Comparison of ENCODE assay signal across 18 cellular contexts in genomic region chr14:99530407-99530806, GRCh38. TPM values are rescaled to one million over a fixed set of nuclear protein-coding genes. Genes with fewer than 3 reads are reported as not detected.
DNase-seq lines count a peak whose midpoint lies in the region; ATAC-seq, FAIRE-seq and TF ChIP-seq lines count a peak whose summit lies in the region.
"Had no signal": no experiment of that assay in that cellular context is flagged by ENCODE, and none has a peak within 500 bp of the region (broad histone marks: within the 10 kb centered on the region; RNA-seq: fewer than 3 reads in every experiment).

No MANE protein-coding gene starts in this region.

- BruUV-seq in endothelial cell of umbilical vein (replicated peaks; lab: Mats Ljungman, UMichigan) = TSS peak; percentile 62

- POLR2A ChIA-PET in SK-N-SH (lab: Yijun Ruan, JAX) = no interaction called here
- POLR2A ChIA-PET in endothelial cell of umbilical vein (lab: Charles Lee) = no interaction called here

- intact Hi-C loops in endothelial cell of umbilical vein (cut with micrococcal nuclease) = loop anchor here (2.0 to 10.0 kb wide), 3 partner anchors 32 to 224 kb away; no protein-coding TSS in a partner anchor

- H3K9me1 ChIP-seq in endothelial cell of umbilical vein (replicated peaks; ENCODE audit: control insufficient read depth, extremely low read depth, insufficient read depth, low read length) = no peaks in the 10 kb centered on the region

- DNase-seq in SK-N-SH (no peak), endothelial cell of umbilical vein (ENCODE audit: low read depth, low spot score) (no peak), nephron progenitor cell (no peak), NCI-H146 treated with DMSO at 0.1 percent for 48 hours (lab: John Stamatoyannopoulos, UW; ENCODE audit: unreplicated experiment) (no peak), GM19239 (ENCODE audit: insufficient read length, low spot score) (no peak), activated gamma-delta T cell treated with Interleukin-2 at 50 U/mL for 16 hours (no peak), hepatocyte (ENCODE audit: low spot score) (no peak)
- DNase-seq: Karpas-422, MM.1S, NCI-H1105, NCI-H1930, NCI-H2171 treated with DMSO at 0.1 percent for 48 hours, NCI-H510A, SIG-M5 had no signal

- no peaks in the 10 kb centered on the region for H3K9me3 Mint-ChIP-seq in nephron progenitor cell

- H3K9me3 ChIP-seq in SK-N-SH = no peaks in the 10 kb centered on the region
- H3K9me3 ChIP-seq in endothelial cell of umbilical vein (replicated peaks; ENCODE audit: control insufficient read depth, insufficient read depth, low read length) = no peaks in the 10 kb centered on the region
- H3K9me3 ChIP-seq in hepatocyte (ENCODE audit: low read depth) = no peaks in the 10 kb centered on the region

- FAIRE-seq in endothelial cell of umbilical vein (lab: Jason Lieb, UNC) = no peak
- FAIRE-seq in GM19239 (lab: Jason Lieb, UNC) = no peak
- FAIRE-seq: RCC 7860 had no signal

- H3K79me2 ChIP-seq in SK-N-SH (ENCODE audit: insufficient read depth) = peaks cover 31% of the 10 kb centered on the region; the same call in 1 of the 2 replicates
- no peaks in the 10 kb centered on the region for H3K79me2 ChIP-seq in endothelial cell of umbilical vein (ENCODE audit: control insufficient read depth, insufficient read depth, low read length)
- H3K79me2 ChIP-seq in hepatocyte = peaks cover 74% of the 10 kb centered on the region

- CTCF ChIA-PET in SK-N-SH (lab: Yijun Ruan, JAX) (no interaction called here), endothelial cell of umbilical vein (lab: Charles Lee) (interaction anchor here (1.2 to 1.9 kb wide), 5 partner anchors 15 to 98 kb away, joined by 3 to 5 read pairs (median 4); partner anchors contain the start of genes CCDC85C, CCNK and SETD3)

- H3K9me2 ChIP-seq in SK-N-SH (no peaks in the 10 kb centered on the region), hepatocyte (replicated peaks; ENCODE audit: insufficient read depth) (no peaks in the 10 kb centered on the region)

- H3K4me2 ChIP-seq in SK-N-SH (peak overlapping the region; percentile 55; the same call in 1 of the 2 replicates), endothelial cell of umbilical vein (ENCODE audit: insufficient read depth, low read length) (no peak overlapping the region), hepatocyte (no peak overlapping the region)

- no peaks in the 10 kb centered on the region for H3K36me3 ChIP-seq in SK-N-SH (replicated peaks in 1 of 2; ENCODE audit: control insufficient read depth in 1 of 2, insufficient read depth in 2 of 2, low read length in 1 of 2)
- H3K36me3 ChIP-seq in endothelial cell of umbilical vein (ENCODE audit: control insufficient read depth in 2 of 2, extremely low read depth in 1 of 2, insufficient read depth in 2 of 2, low read length in 2 of 2) = no peaks in the 10 kb centered on the region
- H3K36me3 ChIP-seq in hepatocyte (replicated peaks; ENCODE audit: insufficient read depth, low read depth) = no peaks in the 10 kb centered on the region

- H3K27me3 Mint-ChIP-seq in nephron progenitor cell (ENCODE audit: low read depth, poor library complexity) = no peaks in the 10 kb centered on the region

- H2AFZ ChIP-seq in SK-N-SH (ENCODE audit: low read depth) (no peak overlapping the region), endothelial cell of umbilical vein (ENCODE audit: low read depth, low read length) (no peak overlapping the region), hepatocyte (no peak overlapping the region)

- no peak for TF ChIP-seq POLR2A in endothelial cell of umbilical vein (IDR thresholded peaks at IDR 0.05; ENCODE audit: low read depth, low read length)

- H3K27me3 ChIP-seq in SK-N-SH (ENCODE audit: insufficient read depth) (no peaks in the 10 kb centered on the region), endothelial cell of umbilical vein (ENCODE audit: control insufficient read depth in 2 of 2, insufficient read depth in 2 of 2, low read length in 2 of 2) (no peaks in the 10 kb centered on the region), hepatocyte (no peaks in the 10 kb centered on the region)

- H3K4me1 Mint-ChIP-seq in nephron progenitor cell = peaks cover 54% of the 10 kb centered on the region

- 94% methylated on average over 6 of the region's 14 CpGs for WGBS in SK-N-SH (ENCODE audit: low lambda C conversion rate)
- 96% methylated on average over 14 of the region's 14 CpGs for WGBS in hepatocyte (ENCODE audit: low lambda C conversion rate, missing lambda C conversion rate)

- no peak for TF ChIP-seq EP300 in SK-N-SH (IDR thresholded peaks at IDR 0.05; ENCODE audit: borderline replicate concordance in 1 of 2, low read depth in 1 of 2, low read length in 1 of 2)

- no peaks in the 10 kb centered on the region for H3F3A ChIP-seq in SK-N-SH (replicated peaks; ENCODE audit: insufficient read depth)

- TF ChIP-seq RAD21 in SK-N-SH (IDR thresholded peaks at IDR 0.05; ENCODE audit: low read length) = no peak

- H3K4me3 ChIP-seq in SK-N-SH (ENCODE audit: low read depth in 2 of 2, low read length in 1 of 2) (no peak overlapping the region), endothelial cell of umbilical vein (replicated peaks in 1 of 3; ENCODE audit: insufficient read depth in 1 of 3, low read depth in 1 of 3, low read length in 3 of 3) (no peak overlapping the region), hepatocyte (no peak overlapping the region)

- H3K4me1 ChIP-seq in SK-N-SH (ENCODE audit: control insufficient read depth in 1 of 2, insufficient read depth in 2 of 2, low read depth in 1 of 2, low read length in 1 of 2) = peaks cover 26 to 45% of the 10 kb centered on the region in 2 experiments; a peak in 2 of 4 replicates
- peaks cover 27% of the 10 kb centered on the region for H3K4me1 ChIP-seq in endothelial cell of umbilical vein (ENCODE audit: control insufficient read depth, extremely low read depth, insufficient read depth, low read length)
- H3K4me1 ChIP-seq in hepatocyte (ENCODE audit: insufficient read depth) = peaks cover 11% of the 10 kb centered on the region

- H3K27ac ChIP-seq in SK-N-SH (ENCODE audit: low read depth in 2 of 2, low read length in 1 of 2) (peak overlapping the region; percentile 3 to 41; a peak in 2 of 4 replicates), endothelial cell of umbilical vein (ENCODE audit: insufficient read depth, low read depth, low read length) (peak overlapping the region; percentile 84), hepatocyte (no peak overlapping the region)
- H3K27ac ChIP-seq: 22Rv1, C4-2B had no signal

- peak overlapping the region; percentile 25 for H3K27ac Mint-ChIP-seq in nephron progenitor cell

- H3K36me3 Mint-ChIP-seq in nephron progenitor cell (ENCODE audit: low read depth) = no peaks in the 10 kb centered on the region

- H3K9ac ChIP-seq in SK-N-SH (no peak overlapping the region), endothelial cell of umbilical vein (replicated peaks; ENCODE audit: extremely low read depth, insufficient read depth, low read length) (no peak overlapping the region)

- TF ChIP-seq CTCF in SK-N-SH (IDR thresholded peaks at IDR 0.05) = no peak
- no peak for TF ChIP-seq CTCF in endothelial cell of umbilical vein (IDR thresholded peaks at IDR 0.05; ENCODE audit: extremely low read depth in 1 of 2, insufficient read depth in 1 of 2, low read depth in 1 of 2, low read length in 2 of 2)
- TF ChIP-seq CTCF in nephron progenitor cell (IDR thresholded peaks at IDR 0.05) = no peak
- TF ChIP-seq CTCF in hepatocyte (IDR thresholded peaks at IDR 0.05; ENCODE audit: poor library complexity) = no peak

- no peaks in the 10 kb centered on the region for H4K20me1 ChIP-seq in SK-N-SH (ENCODE audit: insufficient read depth)
- H4K20me1 ChIP-seq in endothelial cell of umbilical vein (replicated peaks; ENCODE audit: control insufficient read depth, extremely low read depth, insufficient read depth, low read length) = no peaks in the 10 kb centered on the region
- no peaks in the 10 kb centered on the region for H4K20me1 ChIP-seq in hepatocyte (ENCODE audit: insufficient read depth, poor library complexity, severe bottlenecking)

- dilution Hi-C loops in endothelial cell of umbilical vein (cut with MboI; ENCODE audit: extremely low pct_ligation_motif_present, low sequenced_read_pairs) = no loop called here

- H3K4me3 Mint-ChIP-seq in nephron progenitor cell = no peak overlapping the region

- no peak for ATAC-seq in SK-N-SH treated with all-trans-retinoic acid at 6 μM for 48 hours

TF ChIP-seq in SK-N-SH, 30 proteins besides CTCF, POLR2A, EP300 and RAD21 (continues in another document):
- TF ChIP-seq TAF1 (IDR thresholded peaks at IDR 0.05; ENCODE audit: borderline replicate concordance, low read depth, low read length) = no peak

TF ChIP-seq in SK-N-SH treated with all-trans-retinoic acid at 6 μM for 48 hours, 23 proteins besides CTCF, POLR2A, EP300 and RAD21 (continues in another document):
- TF ChIP-seq TCF4 (CRISPR knock-in tag; IDR thresholded peaks at IDR 0.05; ENCODE audit: borderline replicate concordance) = no peak

RNA-seq across cellular contexts. Expression of gene CCNK, which starts 49.2 kb away (rescaled TPM):
- 9.0 and 14.6 TPM in 2 replicates for polyA plus RNA-seq in SK-N-SH (2012; rRNA removed)
- 18.4 and 19.4 TPM in 2 replicates for polyA plus RNA-seq in SK-N-SH (2012; cell fraction: cytosol; rRNA removed)
- 14.2 and 23.0 TPM in 2 replicates for polyA plus RNA-seq in SK-N-SH (2012; cell fraction: nucleus; rRNA removed)
- total RNA-seq in endothelial cell of umbilical vein = 59.3 and 59.6 TPM in 2 replicates
- 5.8 and 11.9 TPM in 2 replicates for polyA plus RNA-seq in endothelial cell of umbilical vein
- polyA plus RNA-seq in endothelial cell of umbilical vein (2011; cell fraction: cytosol; rRNA removed) = 16.6 and 18.5 TPM in 2 replicates
- polyA plus RNA-seq in endothelial cell of umbilical vein (2011; cell fraction: nucleus; rRNA removed) = 32.5 and 33.8 TPM in 2 replicates
- 45.7 and 63.8 TPM in 2 replicates for polyA plus RNA-seq in endothelial cell of umbilical vein (2012)
- 14.2 and 23.9 TPM in 2 replicates for polyA minus RNA-seq in endothelial cell of umbilical vein
- polyA minus RNA-seq in endothelial cell of umbilical vein (2011; cell fraction: cytosol; rRNA and poly(A)+ RNA removed) = 15.0 TPM
- 34.0 and 45.9 TPM in 2 replicates for polyA minus RNA-seq in endothelial cell of umbilical vein (2011; cell fraction: nucleus; rRNA and poly(A)+ RNA removed)
- total RNA-seq in hepatocyte = 15.6 and 22.0 TPM in 2 replicates
- polyA plus RNA-seq in hepatocyte = 10.1 and 11.1 TPM in 2 replicates

RNA-seq across cellular contexts. Expression of gene SETD3, which starts 49.7 kb away (rescaled TPM):
- polyA plus RNA-seq in SK-N-SH (2012; rRNA removed) (19.1 and 22.7 TPM in 2 replicates), endothelial cell of umbilical vein (18.1 and 18.7 TPM in 2 replicates), hepatocyte (43.6 and 47.0 TPM in 2 replicates)
- polyA plus RNA-seq in SK-N-SH (2012; cell fraction: cytosol; rRNA removed) = 24.4 and 28.7 TPM in 2 replicates
- 8.5 and 14.9 TPM in 2 replicates for polyA plus RNA-seq in SK-N-SH (2012; cell fraction: nucleus; rRNA removed)
- total RNA-seq in endothelial cell of umbilical vein (51.9 and 53.1 TPM in 2 replicates), hepatocyte (60.2 and 67.3 TPM in 2 replicates)
- 23.4 and 23.7 TPM in 2 replicates for polyA plus RNA-seq in endothelial cell of umbilical vein (2011; cell fraction: cytosol; rRNA removed)
- polyA plus RNA-seq in endothelial cell of umbilical vein (2011; cell fraction: nucleus; rRNA removed) = 23.3 and 29.3 TPM in 2 replicates
- polyA plus RNA-seq in endothelial cell of umbilical vein (2012) = 38.7 and 46.1 TPM in 2 replicates
- polyA minus RNA-seq in endothelial cell of umbilical vein = 35.6 and 39.3 TPM in 2 replicates
- polyA minus RNA-seq in endothelial cell of umbilical vein (2011; cell fraction: cytosol; rRNA and poly(A)+ RNA removed) = 52.2 TPM
- 30.9 and 39.5 TPM in 2 replicates for polyA minus RNA-seq in endothelial cell of umbilical vein (2011; cell fraction: nucleus; rRNA and poly(A)+ RNA removed)
